In the genomic region with DNA sequence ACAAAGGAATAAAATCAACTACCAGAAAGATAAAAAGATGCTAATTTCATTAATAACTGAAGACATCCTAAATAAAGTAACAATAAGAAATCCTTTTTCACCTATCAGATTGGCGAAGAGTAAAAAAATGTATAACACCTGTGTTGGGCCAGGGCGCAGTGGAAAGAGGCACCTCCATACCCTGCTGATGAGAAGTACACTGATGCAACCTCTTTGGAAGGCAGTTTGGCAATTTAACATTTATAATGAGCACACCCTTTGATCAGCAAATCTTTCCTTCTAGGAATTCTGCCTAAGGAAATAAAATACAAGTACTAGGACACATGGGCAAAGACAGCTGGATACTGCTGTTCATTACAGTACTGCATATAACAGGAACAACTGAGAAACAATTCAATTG, we compare ENCODE assay signal across 19 cellular contexts.
"Had no signal": no experiment of that assay in that cellular context is flagged by ENCODE, and none has a peak within 500 bp of the region (broad histone marks: within the 10 kb centered on the region; RNA-seq: fewer than 3 reads in every experiment).

No MANE protein-coding gene starts in this region.

- H3K4me3 ChIP-seq: cardiac muscle cell, left ventricle myocardium inferior, spleen, thoracic aorta, upper lobe of right lung had no signal

- ATAC-seq: activated naive CD4-positive, alpha-beta T cell treated with anti-CD3 and anti-CD28 coated beads, Interleukin-2, amount 50 U/mL, for 72 hours; activated T-cell treated with anti-CD3 and anti-CD28 coated beads, Interleukin-2, amount 50 U/mL, for 72 hours; foreskin keratinocyte; naive thymus-derived CD8-positive, alpha-beta T cell; stimulated activated memory B cell treated with anti-CD40 and anti-IgM and Interleukin-4, amounts not matched to agents 10 μg/mL and 1 μg/mL and 100 μg/mL, for 72 hours had no signal

- H3K4me3 Mint-ChIP-seq: activated T-cell treated with anti-CD3 and anti-CD28 coated beads, Interleukin-2, amount 50 U/mL, for 72 hours; naive thymus-derived CD8-positive, alpha-beta T cell; stimulated activated memory B cell treated with anti-CD40 and anti-IgM and Interleukin-4, amounts not matched to agents 10 μg/mL and 1 μg/mL and 100 μg/mL, for 72 hours had no signal

- DNase-seq: activated CD4-positive, alpha-beta T cell treated with anti-CD3 and anti-CD28 coated beads, Interleukin-2, amount 50 U/mL, for 4 hours; activated effector memory CD4-positive, alpha-beta T cell treated with anti-CD3 and anti-CD28 coated beads, Interleukin-2, amount 50 U/mL, for 16 hours; activated T-cell treated with anti-CD3 and anti-CD28 coated beads, Interleukin-2, amount 50 U/mL, for 72 hours; effector memory CD4-positive, alpha-beta T cell; foreskin keratinocyte; glutamatergic neuron; kidney; left ventricle myocardium inferior; naive thymus-derived CD8-positive, alpha-beta T cell; spleen; stimulated activated CD4-positive, alpha-beta T cell treated with anti-CD3 and anti-CD28 coated beads, Interleukin-4, amount 100 ng/mL, for 4 hours; SW 1271; T-helper 2 cell; upper lobe of right lung; WERI-Rb-1 had no signal

- FAIRE-seq: kidney had no signal

- H3K27me3 ChIP-seq: cardiac muscle cell, foreskin keratinocyte, spleen, upper lobe of right lung had no signal

- H3K27ac Mint-ChIP-seq: activated naive CD4-positive, alpha-beta T cell treated with anti-CD3 and anti-CD28 coated beads, Interleukin-2, amount 50 U/mL, for 72 hours; activated T-cell treated with anti-CD3 and anti-CD28 coated beads, Interleukin-2, amount 50 U/mL, for 72 hours; naive thymus-derived CD8-positive, alpha-beta T cell; stimulated activated memory B cell treated with anti-CD40 and anti-IgM and Interleukin-4, amounts not matched to agents 10 μg/mL and 1 μg/mL and 100 μg/mL, for 72 hours had no signal

- H3K9me3 Mint-ChIP-seq: activated naive CD4-positive, alpha-beta T cell treated with anti-CD3 and anti-CD28 coated beads, Interleukin-2, amount 50 U/mL, for 72 hours; activated T-cell treated with anti-CD3 and anti-CD28 coated beads, Interleukin-2, amount 50 U/mL, for 72 hours; naive thymus-derived CD8-positive, alpha-beta T cell; stimulated activated memory B cell treated with anti-CD40 and anti-IgM and Interleukin-4, amounts not matched to agents 10 μg/mL and 1 μg/mL and 100 μg/mL, for 72 hours had no signal

- H3K9me3 ChIP-seq: left ventricle myocardium inferior, spleen, thoracic aorta, upper lobe of right lung had no signal

- H3K36me3 Mint-ChIP-seq: activated naive CD4-positive, alpha-beta T cell treated with anti-CD3 and anti-CD28 coated beads, Interleukin-2, amount 50 U/mL, for 72 hours; naive thymus-derived CD8-positive, alpha-beta T cell; stimulated activated memory B cell treated with anti-CD40 and anti-IgM and Interleukin-4, amounts not matched to agents 10 μg/mL and 1 μg/mL and 100 μg/mL, for 72 hours had no signal

- H3K36me3 ChIP-seq: cardiac muscle cell, spleen, thoracic aorta, upper lobe of right lung had no signal

- H3K4me1 Mint-ChIP-seq: stimulated activated memory B cell treated with anti-CD40 and anti-IgM and Interleukin-4, amounts not matched to agents 10 μg/mL and 1 μg/mL and 100 μg/mL, for 72 hours had no signal

- H3K27ac ChIP-seq: cardiac muscle cell, foreskin keratinocyte, left ventricle myocardium inferior, thoracic aorta, upper lobe of right lung, WERI-Rb-1 had no signal
